9 cellular contexts compared by ENCODE assay signal in the genomic region with DNA sequence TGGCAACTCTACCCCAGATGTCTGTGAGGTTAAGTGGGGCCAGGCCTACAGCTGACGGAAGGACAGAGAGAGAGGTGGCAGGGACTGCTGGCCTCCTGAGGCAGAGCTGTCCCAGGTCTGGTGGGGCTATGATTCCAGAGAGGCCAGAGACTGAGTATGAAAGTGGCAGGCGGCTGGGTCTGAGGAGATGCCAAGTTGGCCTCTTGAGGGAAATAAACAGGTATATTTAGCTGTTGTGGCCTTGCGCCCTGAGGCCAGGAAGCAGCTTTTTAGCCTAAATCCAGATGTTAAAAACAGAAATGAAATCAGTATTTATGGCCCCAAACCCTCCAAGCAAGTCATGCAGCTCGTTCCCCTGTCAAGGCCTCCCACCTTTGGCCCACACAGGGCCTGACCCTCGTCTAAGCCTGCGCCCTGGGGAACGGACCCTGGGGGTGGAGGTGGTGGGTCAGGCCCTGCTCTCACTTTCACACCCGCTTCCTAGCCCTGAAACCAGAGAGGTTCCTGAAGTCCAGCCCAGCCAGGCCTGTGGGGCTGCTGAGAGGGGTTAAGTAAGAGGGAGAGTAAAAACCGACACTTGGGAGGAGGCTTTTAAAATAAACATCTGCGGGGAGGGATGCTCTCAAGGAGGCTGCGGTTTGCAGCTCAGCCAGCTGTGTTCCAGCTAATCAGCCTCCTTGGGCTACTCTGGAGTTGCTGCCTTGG. TPM values are rescaled to one million over a fixed set of nuclear protein-coding genes. Genes with fewer than 3 reads are reported as not detected.
DNase-seq lines count a peak whose midpoint lies in the region; ATAC-seq and TF ChIP-seq lines count a peak whose summit lies in the region.
"Had no signal": no experiment of that assay in that cellular context is flagged by ENCODE, and none has a peak within 500 bp of the region (broad histone marks: within the 10 kb centered on the region; RNA-seq: fewer than 3 reads in every experiment).

No MANE protein-coding gene starts in this region.

- TF ChIP-seq CTCF in natural killer cell (IDR thresholded peaks at IDR 0.05) (no peak), colonic mucosa (IDR thresholded peaks at IDR 0.05) (no peak)

- no peak overlapping the region for H3K23ac ChIP-seq in trophoblast cell (ENCODE audit: low read length)

- H3K27ac ChIP-seq in colonic mucosa = peak overlapping the region; percentile 70
- peak overlapping the region; percentile 98 for H3K27ac ChIP-seq in trophoblast cell (ENCODE audit: low read depth, low read length)

- H3K9ac ChIP-seq in colonic mucosa (ENCODE audit: low read depth in 2 of 2, low read length in 2 of 2) (peak overlapping the region in 1 of 2 donors; percentile 35), trophoblast cell (ENCODE audit: low read length) (no peak overlapping the region)

- H3K27ac Mint-ChIP-seq in natural killer cell = no peak overlapping the region
- H3K27ac Mint-ChIP-seq in natural killer cell treated with Interleukin-12 subunit alpha and Interleukin-12 subunit beta and Interleukin-15 and Interleukin-18, amount 100 ng/mL, for 72 hours = no peak overlapping the region

- peak overlapping the region; percentile 84 for H2BK12ac ChIP-seq in trophoblast cell (ENCODE audit: low read length)

- H3K79me2 ChIP-seq in trophoblast cell (ENCODE audit: control insufficient read depth, insufficient read depth, low read length, poor library complexity) = peaks cover 6% of the 10 kb centered on the region

- no peaks in the 10 kb centered on the region for H3K9me3 ChIP-seq in colonic mucosa
- H3K9me3 ChIP-seq in trophoblast cell (ENCODE audit: insufficient read depth, low read depth, low read length) = no peaks in the 10 kb centered on the region
- H3K9me3 ChIP-seq: body of pancreas had no signal

- H2BK120ac ChIP-seq in trophoblast cell (ENCODE audit: insufficient read depth, low read length, poor library complexity) = peak overlapping the region; percentile 97

- H3K9me3 Mint-ChIP-seq in natural killer cell = no peaks in the 10 kb centered on the region
- H3K9me3 Mint-ChIP-seq in natural killer cell treated with Interleukin-12 subunit alpha and Interleukin-12 subunit beta and Interleukin-15 and Interleukin-18, amount 100 ng/mL, for 72 hours = no peaks in the 10 kb centered on the region

- H3K4me3 Mint-ChIP-seq in natural killer cell = peak overlapping the region; percentile 4
- H3K4me3 Mint-ChIP-seq in natural killer cell treated with Interleukin-12 subunit alpha and Interleukin-12 subunit beta and Interleukin-15 and Interleukin-18, amount 100 ng/mL, for 72 hours = no peak overlapping the region

- peak overlapping the region; percentile 91 for H2AK5ac ChIP-seq in trophoblast cell (ENCODE audit: low read length)

- H3K14ac ChIP-seq in trophoblast cell (ENCODE audit: low read length) = peak overlapping the region; percentile 95

- intact Hi-C loops in natural killer cell (cut with micrococcal nuclease) = no loop called here
- intact Hi-C loops in colonic mucosa (cut with DNase I) = no loop called here

- ATAC-seq in natural killer cell (no peak), HG03521 (IDR thresholded peaks at IDR 0.05; ENCODE audit: unreplicated experiment) (peak; percentile 29)
- no peak for ATAC-seq in natural killer cell treated with Interleukin-12 subunit alpha and Interleukin-12 subunit beta and Interleukin-15 and Interleukin-18, amount 100 ng/mL, for 72 hours
- ATAC-seq: body of pancreas had no signal

- no peak overlapping the region for H3K4me2 ChIP-seq in trophoblast cell (ENCODE audit: low read length)

- peak overlapping the region; percentile 17 for H2AFZ ChIP-seq in trophoblast cell (ENCODE audit: insufficient read depth, low read length, poor library complexity)

- H2BK5ac ChIP-seq in trophoblast cell (ENCODE audit: low read depth, low read length, poor library complexity) = peak overlapping the region; percentile 90

- no peaks in the 10 kb centered on the region for H3K27me3 Mint-ChIP-seq in natural killer cell (ENCODE audit: low read depth in 2 of 2)
- no peaks in the 10 kb centered on the region for H3K27me3 Mint-ChIP-seq in natural killer cell treated with Interleukin-12 subunit alpha and Interleukin-12 subunit beta and Interleukin-15 and Interleukin-18, amount 100 ng/mL, for 72 hours

- H3K4me3 ChIP-seq in colonic mucosa (no peak overlapping the region), trophoblast cell (ENCODE audit: low read depth, low read length) (no peak overlapping the region)
- H3K4me3 ChIP-seq: body of pancreas had no signal

- no CpG with 5 or more reads among the region's 11 CpGs for WGBS in trophoblast cell (ENCODE audit: extremely low coverage, insufficient coverage, insufficient read length)

- DNase-seq in natural killer cell = no peak
- no peak for DNase-seq in natural killer cell treated with Interleukin-12 subunit alpha and Interleukin-12 subunit beta and Interleukin-15 and Interleukin-18, amount 100 ng/mL, for 72 hours (ENCODE audit: low spot score)
- DNase-seq in colonic mucosa = no peak
- no peak for DNase-seq in trophoblast cell
- DNase-seq in RKO (ENCODE audit: low spot score) = no peak
- DNase-seq in occipital lobe (lab: John Stamatoyannopoulos, UW) = no peak
- no peak for DNase-seq in stimulated activated CD4-positive, alpha-beta T cell treated with anti-CD3 and anti-CD28 coated beads, Interleukin-1b, Interleukin-23, amount 100 ng/mL, for 48 hours

- no peaks in the 10 kb centered on the region for H3K36me3 Mint-ChIP-seq in natural killer cell
- no peaks in the 10 kb centered on the region for H3K36me3 Mint-ChIP-seq in natural killer cell treated with Interleukin-12 subunit alpha and Interleukin-12 subunit beta and Interleukin-15 and Interleukin-18, amount 100 ng/mL, for 72 hours

- peaks cover 41% of the 10 kb centered on the region for H3K79me1 ChIP-seq in trophoblast cell (ENCODE audit: low read length)

- H3K36me3 ChIP-seq in colonic mucosa = no peaks in the 10 kb centered on the region
- peaks cover 32 to 41% of the 10 kb centered on the region in 2 experiments for H3K36me3 ChIP-seq in trophoblast cell (ENCODE audit: control insufficient read depth in 1 of 2, insufficient read depth in 2 of 2, low read length in 2 of 2)

- H3K27me3 ChIP-seq in colonic mucosa (no peaks in the 10 kb centered on the region), trophoblast cell (ENCODE audit: insufficient read depth, low read length) (no peaks in the 10 kb centered on the region)
- H3K27me3 ChIP-seq: body of pancreas had no signal

- H3K18ac ChIP-seq in trophoblast cell (ENCODE audit: low read length) = peak overlapping the region; percentile 91

- peak overlapping the region; percentile 86 for H4K8ac ChIP-seq in trophoblast cell (ENCODE audit: low read depth, low read length)

- H3K4ac ChIP-seq in trophoblast cell (ENCODE audit: low read depth, low read length) = peak overlapping the region; percentile 80

- peak overlapping the region; percentile 96 for H4K91ac ChIP-seq in trophoblast cell (ENCODE audit: low read depth, low read length)

- H3K4me1 Mint-ChIP-seq in natural killer cell = peaks cover 7 to 15% of the 10 kb centered on the region in 2 donors
- H3K4me1 Mint-ChIP-seq in natural killer cell treated with Interleukin-12 subunit alpha and Interleukin-12 subunit beta and Interleukin-15 and Interleukin-18, amount 100 ng/mL, for 72 hours (ENCODE audit: low read depth in 2 of 2) = peaks cover 3 to 12% of the 10 kb centered on the region in 2 donors

- peak overlapping the region; percentile 49 for H4K12ac ChIP-seq in trophoblast cell (ENCODE audit: low read depth, low read length)

- H3K4me1 ChIP-seq in colonic mucosa (no peaks in the 10 kb centered on the region), trophoblast cell (ENCODE audit: control insufficient read depth in 1 of 2, insufficient read depth in 2 of 2, low read length in 2 of 2) (peaks cover 37 to 39% of the 10 kb centered on the region in 2 experiments)

RNA-seq across cellular contexts. Expression of gene PCDHGC5, which starts 18.7 kb away (rescaled TPM):
- total RNA-seq in natural killer cell (under 1 TPM; 0.31 to 0.97 (median 0.50) TPM), colonic mucosa (under 1 TPM; 0.32 to 0.64 TPM), occipital lobe (6.2 TPM)
- total RNA-seq in natural killer cell treated with Interleukin-12 subunit alpha and Interleukin-12 subunit beta and Interleukin-15 and Interleukin-18, amount 100 ng/mL, for 72 hours = under 1 TPM in 1 of 2 donors, not detected in 1; 0.17 TPM
- polyA plus RNA-seq in trophoblast cell (2013) = 0.85 and 0.88 TPM in 2 replicates

RNA-seq across cellular contexts. Expression of gene PCDHGC4, which starts 22.7 kb away (rescaled TPM):
- total RNA-seq in natural killer cell (under 1 TPM; 0.31 to 0.84 (median 0.45) TPM), colonic mucosa (under 1 TPM; 0.35 to 0.64 TPM), occipital lobe (91.2 TPM)
- total RNA-seq in natural killer cell treated with Interleukin-12 subunit alpha and Interleukin-12 subunit beta and Interleukin-15 and Interleukin-18, amount 100 ng/mL, for 72 hours = under 1 TPM in 1 of 2 donors, not detected in 1; 0.26 TPM
- polyA plus RNA-seq in trophoblast cell (2013) = 2.5 and 3.3 TPM in 2 replicates

RNA-seq across cellular contexts. Expression of gene PCDHGC3, which starts 31.8 kb away (rescaled TPM):
- total RNA-seq in natural killer cell = 1 to 10 TPM in 1 of 3 donors, under 1 TPM in 2; 0.68 to 1.5 (median 0.75) TPM
- 1 to 10 TPM in 1 of 2 donors, under 1 TPM in 1; 0.33 to 1.8 TPM for total RNA-seq in natural killer cell treated with Interleukin-12 subunit alpha and Interleukin-12 subunit beta and Interleukin-15 and Interleukin-18, amount 100 ng/mL, for 72 hours
- 10 to 100 TPM; 13.1 to 22.2 TPM for total RNA-seq in colonic mucosa
- polyA plus RNA-seq in trophoblast cell (2013) = 129 and 131 TPM in 2 replicates
- 35.6 TPM for total RNA-seq in occipital lobe

Comparison
In these comparisons a context has a peak if more than half of its experiments do, and no peak if none do; other contexts are left out.
1. RNA of gene PCDHGC4, which starts 22.7 kb away (total RNA-seq): 91.2 TPM in occipital lobe (single experiment); 0.35 to 0.64 TPM in colonic mucosa, 0.31 to 0.84 TPM in natural killer cell and 0.26 TPM in natural killer cell treated with Interleukin-12 subunit alpha and Interleukin-12 subunit beta and Interleukin-15 and Interleukin-18, amount 100 ng/mL, for 72 hours; every median in the first group is over 10 times any median in the second.
2. RNA of gene PCDHGC3, which starts 31.8 kb away (total RNA-seq): 35.6 TPM in occipital lobe (single experiment) and 13.1 to 22.2 TPM in colonic mucosa; 0.33 to 1.8 TPM in natural killer cell treated with Interleukin-12 subunit alpha and Interleukin-12 subunit beta and Interleukin-15 and Interleukin-18, amount 100 ng/mL, for 72 hours and 0.68 to 1.5 TPM in natural killer cell; every median in the first group is over 4 times any median in the second.